1 cellular context compared by ENCODE assay signal in the genomic region with DNA sequence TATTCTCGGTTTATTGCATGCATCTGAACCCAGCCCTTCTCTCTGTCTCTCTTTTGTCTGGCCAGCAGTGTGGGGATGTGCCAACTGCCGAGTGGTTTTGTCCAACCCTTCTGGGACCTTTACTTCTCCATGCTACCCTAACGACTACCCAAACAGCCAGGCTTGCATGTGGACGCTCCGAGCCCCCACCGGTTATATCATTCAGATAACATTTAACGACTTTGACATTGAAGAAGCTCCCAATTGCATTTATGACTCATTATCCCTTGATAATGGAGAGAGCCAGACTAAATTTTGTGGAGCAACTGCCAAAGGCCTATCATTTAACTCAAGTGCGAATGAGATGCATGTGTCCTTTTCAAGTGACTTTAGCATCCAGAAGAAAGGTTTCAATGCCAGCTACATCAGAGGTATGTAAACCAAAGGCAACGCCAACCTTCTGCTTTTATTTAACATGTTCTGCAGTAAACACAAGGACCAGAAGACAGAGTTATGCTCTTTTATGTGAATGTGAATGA.
TF ChIP-seq lines count a peak whose summit lies in the region.

No MANE protein-coding gene starts in this region.

TF ChIP-seq in SK-N-SH, 30 proteins besides CTCF, POLR2A, EP300 and RAD21 (continued from another document):
- TF ChIP-seq, protein P1, sequence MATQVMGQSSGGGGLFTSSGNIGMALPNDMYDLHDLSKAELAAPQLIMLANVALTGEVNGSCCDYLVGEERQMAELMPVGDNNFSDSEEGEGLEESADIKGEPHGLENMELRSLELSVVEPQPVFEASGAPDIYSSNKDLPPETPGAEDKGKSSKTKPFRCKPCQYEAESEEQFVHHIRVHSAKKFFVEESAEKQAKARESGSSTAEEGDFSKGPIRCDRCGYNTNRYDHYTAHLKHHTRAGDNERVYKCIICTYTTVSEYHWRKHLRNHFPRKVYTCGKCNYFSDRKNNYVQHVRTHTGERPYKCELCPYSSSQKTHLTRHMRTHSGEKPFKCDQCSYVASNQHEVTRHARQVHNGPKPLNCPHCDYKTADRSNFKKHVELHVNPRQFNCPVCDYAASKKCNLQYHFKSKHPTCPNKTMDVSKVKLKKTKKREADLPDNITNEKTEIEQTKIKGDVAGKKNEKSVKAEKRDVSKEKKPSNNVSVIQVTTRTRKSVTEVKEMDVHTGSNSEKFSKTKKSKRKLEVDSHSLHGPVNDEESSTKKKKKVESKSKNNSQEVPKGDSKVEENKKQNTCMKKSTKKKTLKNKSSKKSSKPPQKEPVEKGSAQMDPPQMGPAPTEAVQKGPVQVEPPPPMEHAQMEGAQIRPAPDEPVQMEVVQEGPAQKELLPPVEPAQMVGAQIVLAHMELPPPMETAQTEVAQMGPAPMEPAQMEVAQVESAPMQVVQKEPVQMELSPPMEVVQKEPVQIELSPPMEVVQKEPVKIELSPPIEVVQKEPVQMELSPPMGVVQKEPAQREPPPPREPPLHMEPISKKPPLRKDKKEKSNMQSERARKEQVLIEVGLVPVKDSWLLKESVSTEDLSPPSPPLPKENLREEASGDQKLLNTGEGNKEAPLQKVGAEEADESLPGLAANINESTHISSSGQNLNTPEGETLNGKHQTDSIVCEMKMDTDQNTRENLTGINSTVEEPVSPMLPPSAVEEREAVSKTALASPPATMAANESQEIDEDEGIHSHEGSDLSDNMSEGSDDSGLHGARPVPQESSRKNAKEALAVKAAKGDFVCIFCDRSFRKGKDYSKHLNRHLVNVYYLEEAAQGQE (IDR thresholded peaks at IDR 0.05; ENCODE audit: low read depth, low read length) = peak; percentile 35; the same call in 1 of the 2 replicates
- peak; percentile 64 for TF ChIP-seq JUND (IDR thresholded peaks at IDR 0.05)
- TF ChIP-seq TAF1 (IDR thresholded peaks at IDR 0.05; ENCODE audit: borderline replicate concordance, low read depth, low read length) = 0 out of 2 replicates have a peak, but pooled peaks have one; percentile 34
- TF ChIP-seq TCF12 (IDR thresholded peaks at IDR 0.05) = peak; percentile 71; the same call in 1 of the 2 replicates
